Comparison of ENCODE assay signal across 18 cellular contexts in genomic region chr3:8020459-8020858, GRCh38.
"Had no signal": no experiment of that assay in that cellular context is flagged by ENCODE, and none has a peak within 500 bp of the region (broad histone marks: within the 10 kb centered on the region; RNA-seq: fewer than 3 reads in every experiment).

No MANE protein-coding gene starts in this region.

- H3K4me3 ChIP-seq: lung, spleen, thoracic aorta, upper lobe of right lung had no signal

- H3K27ac Mint-ChIP-seq: activated naive CD4-positive, alpha-beta T cell treated with anti-CD3 and anti-CD28 coated beads, Interleukin-2, amount 50 U/mL, for 72 hours; dendritic cell treated with granulocyte-macrophage colony-stimulating factor and Interleukin-4, amounts not matched to agents 40 ng/mL and 50 ng/mL, for 4 days; naive thymus-derived CD4-positive, alpha-beta T cell had no signal

- H3K36me3 ChIP-seq: brain microvascular endothelial cell, spleen, thoracic aorta, upper lobe of right lung had no signal

- H3K27ac ChIP-seq: brain microvascular endothelial cell, spleen, thoracic aorta, upper lobe of right lung had no signal

- H3K27me3 ChIP-seq: brain microvascular endothelial cell, spleen, upper lobe of right lung had no signal

- H3K4me1 Mint-ChIP-seq: naive thymus-derived CD4-positive, alpha-beta T cell; neural crest cell had no signal

- DNase-seq: activated gamma-delta T cell treated with Interleukin-2 at 50 U/mL for 16 hours; activated T-cell treated with anti-CD3 and anti-CD28 coated beads, Interleukin-2, amount 50 U/mL, for 1 hour; aorta; brain microvascular endothelial cell; caudate nucleus; effector CD4-positive, alpha-beta T cell; naive thymus-derived CD4-positive, alpha-beta T cell; retina; spleen; stimulated activated CD4-positive, alpha-beta T cell treated with anti-CD3 and anti-CD28 coated beads, Interleukin-4, amount 100 ng/mL, for 1 hour; stimulated activated naive CD4-positive, alpha-beta T cell treated with Interleukin-2 at 50 U/mL for 16 hours; upper lobe of right lung had no signal

- H3K4me1 ChIP-seq: spleen, upper lobe of right lung had no signal

- H3K4me3 Mint-ChIP-seq: dendritic cell treated with granulocyte-macrophage colony-stimulating factor and Interleukin-4, amounts not matched to agents 40 ng/mL and 50 ng/mL, for 4 days; naive thymus-derived CD4-positive, alpha-beta T cell; neural crest cell had no signal

- ATAC-seq: activated naive CD4-positive, alpha-beta T cell treated with anti-CD3 and anti-CD28 coated beads, Interleukin-2, amount 50 U/mL, for 72 hours; left lobe of liver; naive thymus-derived CD4-positive, alpha-beta T cell; upper lobe of right lung had no signal
